In the genomic region with DNA sequence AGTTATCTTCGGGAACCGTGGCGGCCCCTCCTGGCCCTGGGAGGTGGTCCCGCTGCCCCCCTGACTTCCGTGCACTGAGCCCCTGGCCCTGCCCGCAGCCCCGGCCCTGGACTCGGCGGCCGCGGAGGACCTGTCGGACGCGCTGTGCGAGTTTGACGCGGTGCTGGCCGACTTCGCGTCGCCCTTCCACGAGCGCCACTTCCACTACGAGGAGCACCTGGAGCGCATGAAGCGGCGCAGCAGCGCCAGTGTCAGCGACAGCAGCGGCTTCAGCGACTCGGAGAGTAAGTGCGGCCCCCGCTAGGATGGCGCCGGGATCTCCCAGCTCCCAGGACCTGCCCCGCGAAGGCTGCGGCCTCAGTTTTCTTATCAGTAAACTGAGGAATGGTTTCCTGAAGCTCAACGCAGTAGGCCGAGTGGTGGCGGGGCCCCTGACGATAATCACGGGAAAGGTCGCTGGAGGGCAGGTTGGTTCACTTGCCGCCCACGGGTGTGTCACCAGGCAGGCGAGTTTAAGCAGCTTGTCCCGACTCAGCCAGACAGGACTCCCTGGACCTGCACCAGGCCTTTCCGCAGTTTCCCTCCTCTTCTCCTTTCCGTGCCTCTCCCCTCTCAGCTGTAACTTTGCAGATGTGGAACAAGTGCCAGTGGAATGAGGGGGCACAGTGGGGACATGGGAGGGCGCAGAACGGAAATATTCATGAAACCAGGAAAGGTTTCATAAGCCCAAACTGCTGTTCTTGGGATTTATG, we compare ENCODE assay signal across 8 cellular contexts. TPM values are rescaled to one million over a fixed set of nuclear protein-coding genes. Genes with fewer than 3 reads are reported as not detected.
DNase-seq lines count a peak whose midpoint lies in the region; ATAC-seq and TF ChIP-seq lines count a peak whose summit lies in the region.

No MANE protein-coding gene starts in this region.

- intact Hi-C loops in HCT116 (cut with micrococcal nuclease) (no loop called here), ascending aorta (cut with DNase I) (loop anchor here (2.0 to 5.0 kb wide), 2 partner anchors 38 to 584 kb away; no protein-coding TSS in a partner anchor), sciatic nerve (cut with DNase I) (loop anchor here (2.0 to 10.0 kb wide), 2 partner anchors 46 to 186 kb away; no protein-coding TSS in a partner anchor)

- DNase-seq in D341Med (ENCODE audit: low spot score) (peak; percentile 35), HCT116 (ENCODE audit: low read depth, low spot score) (no peak), Peyer's patch (peak in 2 of 3 donors; percentile 43 to 64), ascending aorta (ENCODE audit: low spot score in 2 of 2) (no peak), sciatic nerve (ENCODE audit: low spot score) (no peak)

- peaks cover 11 to 25% of the 10 kb centered on the region in 2 experiments for H3K4me1 ChIP-seq in HCT116 (ENCODE audit: control insufficient read depth in 1 of 2, insufficient read depth in 2 of 2, low read length in 2 of 2)
- H3K4me1 ChIP-seq in Peyer's patch = peaks cover 0 to 13% (median 6%) of the 10 kb centered on the region in 4 donors
- H3K4me1 ChIP-seq in ascending aorta = peaks cover 0 to 24% of the 10 kb centered on the region in 2 donors
- peaks cover 4% of the 10 kb centered on the region for H3K4me1 ChIP-seq in iPS-15b (ENCODE audit: control insufficient read depth, insufficient read depth, low read length)

- RAD21 ChIA-PET in HCT116 (lab: Charles Lee; ENCODE audit: low non-redundant PET in 1 of 2, low total read pairs in 2 of 2, uncharacterized antibody in 2 of 2, unreplicated experiment in 2 of 2) = no interaction called here

- TF ChIP-seq RAD21 in HCT116 (IDR thresholded peaks at IDR 0.05; ENCODE audit: low read depth) = no peak

- TF ChIP-seq CTCF in HCT116 (IDR thresholded peaks at IDR 0.05 in 2 of 3, conservative IDR thresholded peaks at IDR 0.05 in 1 of 3; ENCODE audit: borderline replicate concordance in 1 of 3, insufficient read depth in 1 of 3, low read depth in 2 of 3, low read length in 2 of 3) (no peak), Peyer's patch (IDR thresholded peaks at IDR 0.05) (no peak), ascending aorta (IDR thresholded peaks at IDR 0.05) (no peak)

- H3K79me2 ChIP-seq in HCT116 (ENCODE audit: insufficient read depth, low read length) = no peaks in the 10 kb centered on the region

- H3K36me3 ChIP-seq in HCT116 (ENCODE audit: control insufficient read depth in 1 of 2, insufficient read depth in 2 of 2, low read length in 2 of 2) (no peaks in the 10 kb centered on the region), Peyer's patch (no peaks in the 10 kb centered on the region), ascending aorta (peaks cover 0 to 28% of the 10 kb centered on the region in 2 donors), iPS-15b (ENCODE audit: control insufficient read depth, insufficient read depth, low read length) (no peaks in the 10 kb centered on the region)

- POLR2A ChIA-PET in HCT116 (lab: Charles Lee) = no interaction called here

- TF ChIP-seq POLR2A in HCT116 (IDR thresholded peaks at IDR 0.05; ENCODE audit: borderline replicate concordance, extremely low read depth, insufficient read depth, insufficient read length) (no peak), Peyer's patch (IDR thresholded peaks at IDR 0.05) (no peak)

- no TSS peak for BruUV-seq in HCT116 (replicated peaks; lab: Mats Ljungman, UMichigan)

- no peaks in the 10 kb centered on the region for H4K20me1 ChIP-seq in HCT116 (ENCODE audit: insufficient read depth)

- CTCF ChIA-PET in HCT116 (lab: Charles Lee) = interaction anchor here (0.8 to 1.4 kb wide), 3 partner anchors 10 to 194 kb away, joined by 4 to 6 read pairs (median 6); no protein-coding TSS in a partner anchor

- no peaks in the 10 kb centered on the region for H3K9me3 ChIP-seq in HCT116 (ENCODE audit: control insufficient read depth in 1 of 2, insufficient read depth in 1 of 2, low read depth in 1 of 2, low read length in 2 of 2)
- no peaks in the 10 kb centered on the region for H3K9me3 ChIP-seq in Peyer's patch
- no peaks in the 10 kb centered on the region for H3K9me3 ChIP-seq in ascending aorta
- no peaks in the 10 kb centered on the region for H3K9me3 ChIP-seq in iPS-15b (ENCODE audit: control insufficient read depth, insufficient read depth, low read length)

- H3K27me3 ChIP-seq in HCT116 (ENCODE audit: insufficient read depth, low read length) (no peaks in the 10 kb centered on the region), Peyer's patch (peaks cover 0 to 6% of the 10 kb centered on the region in 2 donors), ascending aorta (no peaks in the 10 kb centered on the region), iPS-15b (ENCODE audit: control insufficient read depth, insufficient read depth, low read length) (peaks cover 74% of the 10 kb centered on the region)

- H3K27ac ChIP-seq in HCT116 (ENCODE audit: low read depth, low read length) (no peak overlapping the region; the same call in 1 of the 2 replicates), Peyer's patch (peak overlapping the region; percentile 29 to 79 (median 61)), ascending aorta (peak overlapping the region; percentile 61 to 78)

- peak overlapping the region; percentile 93 for H3K4me2 ChIP-seq in HCT116 (ENCODE audit: low read length)

- no peaks in the 10 kb centered on the region for H3K9me2 ChIP-seq in HCT116 (ENCODE audit: insufficient read depth)

- H3K4me3 ChIP-seq in HCT116 (replicated peaks in 1 of 2; ENCODE audit: low read depth in 1 of 2, low read length in 2 of 2) = peak overlapping the region; percentile 47 to 62
- peak overlapping the region; percentile 50 to 82 (median 63) for H3K4me3 ChIP-seq in Peyer's patch
- H3K4me3 ChIP-seq in ascending aorta = peak overlapping the region; percentile 80 to 99
- H3K4me3 ChIP-seq in iPS-15b (ENCODE audit: low read depth, low read length) = peak overlapping the region; percentile 54

- ATAC-seq in HCT116 (peak; percentile 25), sciatic nerve (peak; percentile 33), HG03520 (IDR thresholded peaks at IDR 0.05; ENCODE audit: unreplicated experiment) (no peak), GM18861 (IDR thresholded peaks at IDR 0.05; ENCODE audit: unreplicated experiment) (no peak)

- H3K9ac ChIP-seq in HCT116 (ENCODE audit: low read length) (peak overlapping the region; percentile 55), iPS-15b (ENCODE audit: low read depth, low read length) (no peak overlapping the region)

- no peak overlapping the region for H2AFZ ChIP-seq in HCT116 (ENCODE audit: low read depth, low read length, poor library complexity, severe bottlenecking)

TF ChIP-seq in HCT116, 20 proteins besides CTCF, POLR2A, EP300 and RAD21:
- no peak for TF ChIP-seq SIN3A (IDR thresholded peaks at IDR 0.05; ENCODE audit: low read depth)
- TF ChIP-seq EGR1 (IDR thresholded peaks at IDR 0.05; ENCODE audit: low read depth) = peak; percentile 29; the same call in 1 of the 2 replicates
TF ChIP-seq in HCT116: peak in this region for 1.

RNA-seq across cellular contexts. Expression of a gene that starts 1.0 kb away (rescaled TPM):
- 3.2 TPM for total RNA-seq in HCT116 (2021; ENCODE audit: unreplicated experiment)
- 2.2 and 2.8 TPM in 2 replicates for polyA plus RNA-seq in HCT116 (2012)
- total RNA-seq in Peyer's patch = 10 to 100 TPM in 2 of 4 donors, 1 to 10 TPM in 2; 4.6 to 65.2 (median 10.8) TPM
- 184 TPM for total RNA-seq in ascending aorta
- total RNA-seq in sciatic nerve = 138 TPM

Comparison
In these comparisons a context has a peak if more than half of its experiments do, and no peak if none do; other contexts are left out.
1. DNase-seq: peak in D341Med (single experiment) and Peyer's patch (2 of 3); none in HCT116 (single experiment), ascending aorta (0 of 2) and sciatic nerve (single experiment).
2. ATAC-seq: peak in HCT116 (single experiment) and sciatic nerve (single experiment); none in HG03520 (single experiment) and GM18861 (single experiment).
3. Peak in every context shown above with its lines, with median percentiles within 50 percentile points of each other: H3K4me3 ChIP-seq.